ENCODE assay signal across 24 cellular contexts in the genomic region with DNA sequence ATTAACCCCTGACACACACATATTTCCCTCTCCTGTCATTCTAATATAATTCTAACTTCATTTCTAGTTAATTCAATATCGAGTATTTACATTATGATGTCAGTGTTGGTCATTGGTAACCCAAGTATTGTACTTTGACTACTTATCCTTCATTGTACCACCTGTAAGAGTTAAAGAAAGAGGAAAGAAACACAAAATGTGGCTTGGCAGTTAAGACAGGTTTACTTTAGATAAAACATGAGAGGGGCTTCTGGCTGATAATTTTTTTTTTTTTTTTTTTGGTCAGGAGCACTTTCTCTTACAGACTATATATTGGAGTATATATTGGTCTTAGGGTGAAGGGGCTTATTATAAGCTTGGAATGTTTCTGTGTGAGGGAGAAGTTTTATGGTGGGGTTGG.
"Had no signal": no experiment of that assay in that cellular context is flagged by ENCODE, and none has a peak within 500 bp of the region (broad histone marks: within the 10 kb centered on the region; RNA-seq: fewer than 3 reads in every experiment).

No MANE protein-coding gene starts in this region.

- H3K9me3 Mint-ChIP-seq: natural killer cell treated with Interleukin-12 subunit alpha and Interleukin-12 subunit beta and Interleukin-15 and Interleukin-18, amount 100 ng/mL, for 72 hours had no signal

- H3K4me3 ChIP-seq: left ventricle myocardium inferior, lung, ovary, right atrium auricular region, skin epidermis, stomach, testis, thyroid gland, transverse colon, upper lobe of left lung, vagina had no signal

- H3K9me3 ChIP-seq: ovary, right atrium auricular region, stomach, testis, thyroid gland, transverse colon, upper lobe of left lung, vagina had no signal

- H3K36me3 ChIP-seq: ovary, right atrium auricular region, thyroid gland, transverse colon, upper lobe of left lung, vagina had no signal

- H3K4me1 Mint-ChIP-seq: mesothelial cell of epicardium had no signal

- H3K4me1 ChIP-seq: left ventricle myocardium inferior, right atrium auricular region, testis, thyroid gland, vagina had no signal

- H3K27me3 Mint-ChIP-seq: naive B cell; natural killer cell treated with Interleukin-12 subunit alpha and Interleukin-12 subunit beta and Interleukin-15 and Interleukin-18, amount 100 ng/mL, for 72 hours; progenitor cell of endocrine pancreas; stimulated activated naive B cell treated with anti-CD40 and anti-IgM and Interleukin-4, amounts not matched to agents 10 μg/mL and 1 μg/mL and 100 μg/mL, for 72 hours had no signal

- ATAC-seq: natural killer cell treated with Interleukin-12 subunit alpha and Interleukin-12 subunit beta and Interleukin-15 and Interleukin-18, amount 100 ng/mL, for 72 hours; sciatic nerve; stimulated activated naive B cell treated with anti-CD40 and anti-IgM and Interleukin-4, amounts not matched to agents 10 μg/mL and 1 μg/mL and 100 μg/mL, for 72 hours; stimulated activated naive CD8-positive, alpha-beta T cell treated with anti-CD3 and anti-CD28 coated beads, Interleukin-15, Interleukin-2, amounts not matched to agents 100 U/mL and 50 U/mL, for 24 hours had no signal

- DNase-seq: islet precursor cell; left ventricle myocardium inferior; mesendoderm; naive B cell; ovary; stimulated activated CD4-positive, alpha-beta T cell treated with anti-CD3 and anti-CD28 coated beads, Interleukin-12 subunit alpha, Interleukin-12 subunit beta, amount 100 ng/mL, for 4 hours; stimulated activated CD4-positive, alpha-beta T cell treated with anti-CD3 and anti-CD28 coated beads, Interleukin-15, amount 100 ng/mL, for 24 hours; stimulated activated CD4-positive, alpha-beta T cell treated with anti-CD3 and anti-CD28 coated beads, Interleukin-2, amount 100 ng/mL, for 24 hours; stimulated activated CD4-positive, alpha-beta T cell treated with anti-CD3 and anti-CD28 coated beads, Interleukin-4, amount 100 ng/mL, for 1 hour; stimulated activated naive B cell treated with anti-CD40 and anti-IgM and Interleukin-4, amounts not matched to agents 10 μg/mL and 1 μg/mL and 100 μg/mL, for 72 hours; stimulated activated naive CD8-positive, alpha-beta T cell treated with anti-CD3 and anti-CD28 coated beads, Interleukin-15, Interleukin-2, amounts not matched to agents 100 U/mL and 50 U/mL, for 24 hours; stomach; testis; thyroid gland; transverse colon; upper lobe of left lung had no signal

- H3K4me3 Mint-ChIP-seq: mesothelial cell of epicardium; natural killer cell treated with Interleukin-12 subunit alpha and Interleukin-12 subunit beta and Interleukin-15 and Interleukin-18, amount 100 ng/mL, for 72 hours; stimulated activated naive B cell treated with anti-CD40 and anti-IgM and Interleukin-4, amounts not matched to agents 10 μg/mL and 1 μg/mL and 100 μg/mL, for 72 hours had no signal

- H3K27ac Mint-ChIP-seq: mesothelial cell of epicardium; natural killer cell treated with Interleukin-12 subunit alpha and Interleukin-12 subunit beta and Interleukin-15 and Interleukin-18, amount 100 ng/mL, for 72 hours; progenitor cell of endocrine pancreas; stimulated activated naive B cell treated with anti-CD40 and anti-IgM and Interleukin-4, amounts not matched to agents 10 μg/mL and 1 μg/mL and 100 μg/mL, for 72 hours had no signal

- H3K27ac ChIP-seq: left ventricle myocardium inferior, ovary, right atrium auricular region, skin epidermis, stomach, testis, thyroid gland, transverse colon, upper lobe of left lung, vagina had no signal
